Comparison of ENCODE assay signal across 10 cellular contexts in the genomic region with DNA sequence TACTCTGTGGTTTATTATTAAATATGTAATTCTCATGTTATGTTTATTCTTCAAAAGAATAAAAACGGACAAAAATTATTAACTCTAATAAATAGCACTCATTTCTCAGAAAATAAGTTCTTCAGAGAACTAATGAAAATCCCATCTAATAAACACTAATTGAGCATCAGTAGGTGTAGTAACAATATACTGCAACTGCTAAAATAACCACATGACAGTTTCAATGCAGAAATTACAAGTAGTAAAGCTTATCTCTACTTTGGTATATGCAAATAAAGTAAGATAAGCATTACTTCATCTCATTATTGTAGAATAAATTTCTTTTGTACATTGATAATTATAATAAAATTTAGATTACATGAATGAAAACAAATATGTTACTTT. TPM values are rescaled to one million over a fixed set of nuclear protein-coding genes. Genes with fewer than 3 reads are reported as not detected.
A peak's percentile ranks its signal among the peaks of the same experiment; 100 is the strongest.
DNase-seq lines count a peak whose midpoint lies in the region; ATAC-seq and TF ChIP-seq lines count a peak whose summit lies in the region.
"Had no signal": no experiment of that assay in that cellular context is flagged by ENCODE, and none has a peak within 500 bp of the region (broad histone marks: within the 10 kb centered on the region; RNA-seq: fewer than 3 reads in every experiment).

No MANE protein-coding gene starts in this region.

- ATAC-seq in GM18505 (IDR thresholded peaks at IDR 0.05; ENCODE audit: unreplicated experiment) (peak; percentile 78), GM19468 (IDR thresholded peaks at IDR 0.05; ENCODE audit: extremely low read depth, unreplicated experiment) (peak; percentile 44), HG02870 (IDR thresholded peaks at IDR 0.05; ENCODE audit: unreplicated experiment) (peak; percentile 85), HG03442 (IDR thresholded peaks at IDR 0.05; ENCODE audit: unreplicated experiment) (peak; percentile 78), left lobe of liver (no peak), GM18517 (IDR thresholded peaks at IDR 0.05; ENCODE audit: unreplicated experiment) (no peak)
- ATAC-seq: sciatic nerve had no signal

- DNase-seq in left lobe of liver (ENCODE audit: low spot score) (no peak), NCI-H526 (lab: John Stamatoyannopoulos, UW) (no peak)
- DNase-seq in stimulated activated CD4-positive, alpha-beta T cell treated with anti-CD3 and anti-CD28 coated beads, Interleukin-1b, Interleukin-23, amount 100 ng/mL, for 48 hours: no peak
- DNase-seq: naive B cell had no signal

- no peak for TF ChIP-seq POLR2A in GM18505 (IDR thresholded peaks at IDR 0.05; ENCODE audit: borderline replicate concordance, extremely low read depth, insufficient read depth, insufficient read length)

RNA-seq across cellular contexts. Expression of a gene that starts 56.4 kb away (rescaled TPM):
- 0.38 TPM for total RNA-seq in left lobe of liver

Comparison
In these comparisons a context has a peak if more than half of its experiments do, and no peak if none do; other contexts are left out.
1. ATAC-seq: peak in GM18505 (single experiment), GM19468 (single experiment), HG02870 (single experiment) and HG03442 (single experiment); none in left lobe of liver (single experiment) and GM18517 (single experiment).